ENCODE assay signal across 1 cellular context in genomic region chr6:52307900-52308372, GRCh38.
TF ChIP-seq lines count a peak whose summit lies in the region.

No MANE protein-coding gene starts in this region.

TF ChIP-seq in IMR-90, 13 proteins besides CTCF, POLR2A, EP300 and RAD21:
- TF ChIP-seq USF2 (IDR thresholded peaks at IDR 0.05; ENCODE audit: low read depth, low read length), result no peak
